In the genomic region with DNA sequence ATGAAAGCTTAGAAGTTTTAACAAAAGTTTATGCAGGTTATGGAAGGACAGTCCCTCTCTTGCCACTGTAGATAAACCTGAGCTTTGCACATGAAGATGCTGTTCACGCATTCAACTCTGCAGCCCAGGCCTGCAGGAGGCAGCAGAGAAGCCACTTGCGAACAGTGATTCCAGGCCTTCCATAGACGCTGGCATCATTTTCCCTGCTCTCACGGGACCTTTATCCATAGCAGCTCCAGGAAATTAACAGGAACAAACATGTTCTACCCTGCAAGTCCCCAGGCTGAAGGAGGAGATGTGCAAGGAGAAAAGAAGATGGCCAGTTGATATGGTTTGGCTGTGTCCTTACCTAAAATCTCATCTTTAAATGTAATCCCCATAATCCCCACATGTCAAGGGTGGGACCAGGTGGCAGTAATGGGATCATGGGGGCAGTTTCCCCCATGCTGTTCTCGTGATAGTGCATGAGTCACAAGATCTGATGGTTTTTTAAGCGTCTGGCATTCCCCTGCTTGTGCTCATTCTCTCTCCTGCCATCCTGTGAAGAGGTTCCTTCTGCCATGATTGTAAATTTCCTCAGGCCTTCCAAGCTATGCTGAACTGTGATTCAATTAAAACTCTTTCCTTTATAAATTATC, we compare ENCODE assay signal across 1 cellular context.
A peak's percentile ranks its signal among the peaks of the same experiment; 100 is the strongest.
TF ChIP-seq lines count a peak whose summit lies in the region.

No MANE protein-coding gene starts in this region.

TF ChIP-seq in H1, 55 proteins besides CTCF, POLR2A, EP300 and RAD21:
- TF ChIP-seq TEAD4 (IDR thresholded peaks at IDR 0.05; ENCODE audit: low read depth, low read length): no peak
- TF ChIP-seq YY1 (IDR thresholded peaks at IDR 0.05; ENCODE audit: low read depth, low read length): 0 out of 2 replicates have a peak, but pooled peaks have one; percentile 4
